Comparison of ENCODE assay signal across 11 cellular contexts in the genomic region with DNA sequence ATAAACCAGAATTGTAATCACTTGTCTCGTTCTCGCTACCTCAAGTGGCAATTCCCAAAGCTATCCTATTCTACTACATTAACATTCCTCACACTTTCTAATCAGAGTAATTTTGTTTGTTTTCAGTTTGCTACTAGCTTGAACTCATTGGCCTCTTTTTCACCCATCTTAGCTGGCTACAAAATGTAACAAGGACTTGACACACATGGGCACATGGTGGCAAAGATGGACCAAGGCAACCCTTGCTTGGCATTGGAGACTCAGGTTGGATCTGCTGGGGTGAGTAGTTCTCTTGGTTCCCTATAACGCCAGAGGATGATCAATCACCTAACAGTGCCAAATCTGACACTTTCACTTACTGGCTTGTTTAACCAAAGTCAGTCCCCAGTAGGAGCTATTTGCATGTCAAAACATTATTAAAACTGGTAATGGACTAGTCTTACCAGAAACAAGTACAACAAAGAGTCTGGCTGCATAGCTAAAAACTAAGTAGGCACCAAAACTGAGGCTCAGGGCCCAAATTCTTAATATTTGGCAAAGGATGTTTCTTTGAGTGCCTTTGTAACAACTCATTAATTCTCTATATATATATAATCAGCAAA.
DNase-seq lines count a peak whose midpoint lies in the region; ATAC-seq and TF ChIP-seq lines count a peak whose summit lies in the region.
"Had no signal": no experiment of that assay in that cellular context is flagged by ENCODE, and none has a peak within 500 bp of the region (broad histone marks: within the 10 kb centered on the region; RNA-seq: fewer than 3 reads in every experiment).

No MANE protein-coding gene starts in this region.

- no peak for DNase-seq in activated T-cell treated with anti-CD3 and anti-CD28 coated beads, Interleukin-2, amount 50 U/mL, for 24 hours
- DNase-seq in activated T-cell treated with anti-CD3 and anti-CD28 coated beads, Interleukin-2, amount 50 U/mL, for 1 hour = no peak
- DNase-seq in erythroblast (lab: John Stamatoyannopoulos, UW) (peak; percentile 32 to 57), NCI-H1694 (lab: John Stamatoyannopoulos, UW) (no peak), SKM-1 (lab: John Stamatoyannopoulos, UW; ENCODE audit: unreplicated experiment) (no peak)
- DNase-seq: activated gamma-delta T cell, heart left ventricle, SHP77 treated with DMSO at 0.1 percent for 48 hours had no signal

- H3K4me3 Mint-ChIP-seq in activated T-cell treated with anti-CD3 and anti-CD28 coated beads, Interleukin-2, amount 50 U/mL, for 24 hours = peak overlapping the region; percentile 10
- H3K4me3 Mint-ChIP-seq in stimulated activated memory B cell treated with anti-CD40 and anti-IgM and Interleukin-4, amounts not matched to agents 10 μg/mL and 1 μg/mL and 100 μg/mL, for 72 hours = peak overlapping the region; percentile 84

- ATAC-seq in stimulated activated memory B cell treated with anti-CD40 and anti-IgM and Interleukin-4, amounts not matched to agents 10 μg/mL and 1 μg/mL and 100 μg/mL, for 72 hours = no peak
- ATAC-seq in GM18519 (IDR thresholded peaks at IDR 0.05; ENCODE audit: low FRiP score, unreplicated experiment) = no peak
- ATAC-seq: heart left ventricle had no signal

- H3K4me1 Mint-ChIP-seq in activated T-cell treated with anti-CD3 and anti-CD28 coated beads, Interleukin-2, amount 50 U/mL, for 24 hours (ENCODE audit: low read depth) = peaks cover 55% of the 10 kb centered on the region
- H3K4me1 Mint-ChIP-seq in stimulated activated memory B cell treated with anti-CD40 and anti-IgM and Interleukin-4, amounts not matched to agents 10 μg/mL and 1 μg/mL and 100 μg/mL, for 72 hours = peaks cover 52% of the 10 kb centered on the region

- H3K9me3 Mint-ChIP-seq in activated T-cell treated with anti-CD3 and anti-CD28 coated beads, Interleukin-2, amount 50 U/mL, for 24 hours = no peaks in the 10 kb centered on the region
- no peaks in the 10 kb centered on the region for H3K9me3 Mint-ChIP-seq in stimulated activated memory B cell treated with anti-CD40 and anti-IgM and Interleukin-4, amounts not matched to agents 10 μg/mL and 1 μg/mL and 100 μg/mL, for 72 hours

- H3K36me3 Mint-ChIP-seq in activated T-cell treated with anti-CD3 and anti-CD28 coated beads, Interleukin-2, amount 50 U/mL, for 24 hours (ENCODE audit: low read depth) = no peaks in the 10 kb centered on the region
- no peaks in the 10 kb centered on the region for H3K36me3 Mint-ChIP-seq in stimulated activated memory B cell treated with anti-CD40 and anti-IgM and Interleukin-4, amounts not matched to agents 10 μg/mL and 1 μg/mL and 100 μg/mL, for 72 hours

- no peak for TF ChIP-seq POLR2A in erythroblast (IDR thresholded peaks at IDR 0.05; ENCODE audit: low read length)

- H3K27me3 Mint-ChIP-seq in activated T-cell treated with anti-CD3 and anti-CD28 coated beads, Interleukin-2, amount 50 U/mL, for 24 hours = peaks cover 13% of the 10 kb centered on the region
- H3K27me3 Mint-ChIP-seq in stimulated activated memory B cell treated with anti-CD40 and anti-IgM and Interleukin-4, amounts not matched to agents 10 μg/mL and 1 μg/mL and 100 μg/mL, for 72 hours = no peaks in the 10 kb centered on the region

- H3K36me3 ChIP-seq in KOPT-K1 (ENCODE audit: insufficient read depth, low read length) = no peaks in the 10 kb centered on the region
- H3K36me3 ChIP-seq: heart left ventricle had no signal

- H3K9me3 ChIP-seq in KOPT-K1 (ENCODE audit: insufficient read depth, low read length, poor library complexity, severe bottlenecking) = peaks cover 12% of the 10 kb centered on the region

- peak overlapping the region; percentile 8 for H3K27ac ChIP-seq in KOPT-K1 (ENCODE audit: low read depth, low read length, poor library complexity, severe bottlenecking)

- H3K27ac Mint-ChIP-seq in activated T-cell treated with anti-CD3 and anti-CD28 coated beads, Interleukin-2, amount 50 U/mL, for 24 hours = no peak overlapping the region
- H3K27ac Mint-ChIP-seq in stimulated activated memory B cell treated with anti-CD40 and anti-IgM and Interleukin-4, amounts not matched to agents 10 μg/mL and 1 μg/mL and 100 μg/mL, for 72 hours = peak overlapping the region; percentile 97

Comparison
In these comparisons a context has a peak if more than half of its experiments do, and no peak if none do; other contexts are left out.
1. DNase-seq: peak in erythroblast (2 of 2); none in activated T-cell treated with anti-CD3 and anti-CD28 coated beads, Interleukin-2, amount 50 U/mL, for 24 hours (single experiment), activated T-cell treated with anti-CD3 and anti-CD28 coated beads, Interleukin-2, amount 50 U/mL, for 1 hour (single experiment), NCI-H1694 (single experiment) and SKM-1 (single experiment).